Comparison of ENCODE assay signal across 28 cellular contexts in genomic region chr1:21005840-21006239, GRCh38.
"Had no signal": no experiment of that assay in that cellular context is flagged by ENCODE, and none has a peak within 500 bp of the region (broad histone marks: within the 10 kb centered on the region; RNA-seq: fewer than 3 reads in every experiment).

No MANE protein-coding gene starts in this region.

- H3K9me3 Mint-ChIP-seq: activated CD4-positive, alpha-beta memory T cell treated with anti-CD3 and anti-CD28 coated beads, Interleukin-2, amount 10 ng/mL, durations not matched to agents 7 days and 5 days; activated CD4-positive, alpha-beta T cell treated with anti-CD3 and anti-CD28 coated beads, Interleukin-2, amount 10 ng/mL, durations not matched to agents 7 days and 5 days; activated naive CD4-positive, alpha-beta T cell treated with anti-CD3 and anti-CD28 coated beads, Interleukin-2, amount 10 ng/mL, durations not matched to agents 7 days and 5 days; activated naive CD4-positive, alpha-beta T cell treated with anti-CD3 and anti-CD28 coated beads, Interleukin-2, amount 50 U/mL, for 72 hours; activated naive CD8-positive, alpha-beta T cell treated with anti-CD3 and anti-CD28 coated beads, Interleukin-2, amount 10 ng/mL, durations not matched to agents 7 days and 5 days; activated T-cell treated with anti-CD3 and anti-CD28 coated beads, Interleukin-2, amount 50 U/mL, for 24 hours; activated T-cell treated with anti-CD3 and anti-CD28 coated beads, Interleukin-2, amount 50 U/mL, for 72 hours; brain had no signal

- H3K27ac Mint-ChIP-seq: activated CD4-positive, alpha-beta memory T cell treated with anti-CD3 and anti-CD28 coated beads, Interleukin-2, amount 10 ng/mL, durations not matched to agents 7 days and 5 days; activated CD4-positive, alpha-beta T cell treated with anti-CD3 and anti-CD28 coated beads, Interleukin-2, amount 10 ng/mL, durations not matched to agents 7 days and 5 days; activated naive CD4-positive, alpha-beta T cell treated with anti-CD3 and anti-CD28 coated beads, Interleukin-2, amount 10 ng/mL, durations not matched to agents 7 days and 5 days; activated naive CD4-positive, alpha-beta T cell treated with anti-CD3 and anti-CD28 coated beads, Interleukin-2, amount 50 U/mL, for 72 hours; activated naive CD8-positive, alpha-beta T cell treated with anti-CD3 and anti-CD28 coated beads, Interleukin-2, amount 10 ng/mL, durations not matched to agents 7 days and 5 days; activated T-cell treated with anti-CD3 and anti-CD28 coated beads, Interleukin-2, amount 50 U/mL, for 24 hours; activated T-cell treated with anti-CD3 and anti-CD28 coated beads, Interleukin-2, amount 50 U/mL, for 72 hours had no signal

- DNase-seq: activated CD4-positive, alpha-beta memory T cell treated with anti-CD3 and anti-CD28 coated beads, Interleukin-2, amount 10 ng/mL, durations not matched to agents 7 days and 5 days; activated CD4-positive, alpha-beta T cell treated with anti-CD3 and anti-CD28 coated beads for 1 hour; activated CD4-positive, alpha-beta T cell treated with anti-CD3 and anti-CD28 coated beads for 4 hours; activated CD4-positive, alpha-beta T cell treated with anti-CD3 and anti-CD28 coated beads, Interleukin-2, amount 10 ng/mL, durations not matched to agents 7 days and 5 days; activated CD4-positive, alpha-beta T cell treated with anti-CD3 and anti-CD28 coated beads, Interleukin-2, amount 50 U/mL, for 4 hours; activated CD4-positive, CD25-positive, alpha-beta regulatory T cell; activated CD8-positive, alpha-beta memory T cell treated with anti-CD3 and anti-CD28 coated beads, Interleukin-2, amount 50 U/mL, for 48 hours; activated gamma-delta T cell; activated naive CD4-positive, alpha-beta T cell; activated naive CD4-positive, alpha-beta T cell treated with anti-CD3 and anti-CD28 coated beads, Interleukin-2, amount 10 ng/mL, durations not matched to agents 7 days and 5 days; activated naive CD8-positive, alpha-beta T cell treated with anti-CD3 and anti-CD28 coated beads, Interleukin-2, amount 10 ng/mL, durations not matched to agents 7 days and 5 days; activated T-cell treated with anti-CD3 and anti-CD28 coated beads for 4 hours; activated T-cell treated with anti-CD3 and anti-CD28 coated beads, Interleukin-2, amount 50 U/mL, for 24 hours; activated T-cell treated with anti-CD3 and anti-CD28 coated beads, Interleukin-2, amount 50 U/mL, for 72 hours; central memory CD4-positive, alpha-beta T cell; cerebellar nuclear complex; colonic mucosa; effector memory CD4-positive, alpha-beta T cell; foreskin keratinocyte; glutamatergic neuron; heart left ventricle; T-helper 2 cell had no signal

- H3K4me1 Mint-ChIP-seq: activated CD4-positive, alpha-beta T cell treated with anti-CD3 and anti-CD28 coated beads, Interleukin-2, amount 10 ng/mL, durations not matched to agents 7 days and 5 days; activated naive CD4-positive, alpha-beta T cell treated with anti-CD3 and anti-CD28 coated beads, Interleukin-2, amount 10 ng/mL, durations not matched to agents 7 days and 5 days had no signal

- H3K4me3 ChIP-seq: ascending aorta, breast epithelium, cardiac muscle cell, colonic mucosa, esophagus muscularis mucosa, heart left ventricle had no signal

- ATAC-seq: activated naive CD4-positive, alpha-beta T cell treated with anti-CD3 and anti-CD28 coated beads, Interleukin-2, amount 50 U/mL, for 72 hours; activated T-cell treated with anti-CD3 and anti-CD28 coated beads, Interleukin-2, amount 50 U/mL, for 72 hours; foreskin keratinocyte; heart left ventricle had no signal

- H3K36me3 Mint-ChIP-seq: activated naive CD4-positive, alpha-beta T cell treated with anti-CD3 and anti-CD28 coated beads, Interleukin-2, amount 10 ng/mL, durations not matched to agents 7 days and 5 days; activated naive CD4-positive, alpha-beta T cell treated with anti-CD3 and anti-CD28 coated beads, Interleukin-2, amount 50 U/mL, for 72 hours had no signal

- H3K36me3 ChIP-seq: ascending aorta, breast epithelium, cardiac muscle cell, colonic mucosa had no signal

- H3K27me3 ChIP-seq: ascending aorta, breast epithelium, cardiac muscle cell, colonic mucosa, esophagus muscularis mucosa, foreskin keratinocyte, heart left ventricle had no signal

- H3K4me1 ChIP-seq: breast epithelium, colonic mucosa, foreskin keratinocyte had no signal

- H3K27ac ChIP-seq: ascending aorta, breast epithelium, cardiac muscle cell, colonic mucosa, esophagus muscularis mucosa, foreskin keratinocyte, heart left ventricle had no signal

- H3K27me3 Mint-ChIP-seq: activated CD4-positive, alpha-beta memory T cell treated with anti-CD3 and anti-CD28 coated beads, Interleukin-2, amount 10 ng/mL, durations not matched to agents 7 days and 5 days; activated CD4-positive, alpha-beta T cell treated with anti-CD3 and anti-CD28 coated beads, Interleukin-2, amount 10 ng/mL, durations not matched to agents 7 days and 5 days; activated naive CD4-positive, alpha-beta T cell treated with anti-CD3 and anti-CD28 coated beads, Interleukin-2, amount 10 ng/mL, durations not matched to agents 7 days and 5 days; activated naive CD8-positive, alpha-beta T cell treated with anti-CD3 and anti-CD28 coated beads, Interleukin-2, amount 10 ng/mL, durations not matched to agents 7 days and 5 days; activated T-cell treated with anti-CD3 and anti-CD28 coated beads, Interleukin-2, amount 50 U/mL, for 24 hours; brain had no signal

- H3K9me3 ChIP-seq: ascending aorta, breast epithelium, colonic mucosa, esophagus muscularis mucosa, heart left ventricle had no signal

- H3K4me3 Mint-ChIP-seq: activated CD4-positive, alpha-beta memory T cell treated with anti-CD3 and anti-CD28 coated beads, Interleukin-2, amount 10 ng/mL, durations not matched to agents 7 days and 5 days; activated CD4-positive, alpha-beta T cell treated with anti-CD3 and anti-CD28 coated beads, Interleukin-2, amount 10 ng/mL, durations not matched to agents 7 days and 5 days; activated naive CD4-positive, alpha-beta T cell treated with anti-CD3 and anti-CD28 coated beads, Interleukin-2, amount 10 ng/mL, durations not matched to agents 7 days and 5 days; activated naive CD8-positive, alpha-beta T cell treated with anti-CD3 and anti-CD28 coated beads, Interleukin-2, amount 10 ng/mL, durations not matched to agents 7 days and 5 days; activated T-cell treated with anti-CD3 and anti-CD28 coated beads, Interleukin-2, amount 50 U/mL, for 24 hours; activated T-cell treated with anti-CD3 and anti-CD28 coated beads, Interleukin-2, amount 50 U/mL, for 72 hours had no signal
